Comparison of ENCODE assay signal across 11 cellular contexts in the genomic region with DNA sequence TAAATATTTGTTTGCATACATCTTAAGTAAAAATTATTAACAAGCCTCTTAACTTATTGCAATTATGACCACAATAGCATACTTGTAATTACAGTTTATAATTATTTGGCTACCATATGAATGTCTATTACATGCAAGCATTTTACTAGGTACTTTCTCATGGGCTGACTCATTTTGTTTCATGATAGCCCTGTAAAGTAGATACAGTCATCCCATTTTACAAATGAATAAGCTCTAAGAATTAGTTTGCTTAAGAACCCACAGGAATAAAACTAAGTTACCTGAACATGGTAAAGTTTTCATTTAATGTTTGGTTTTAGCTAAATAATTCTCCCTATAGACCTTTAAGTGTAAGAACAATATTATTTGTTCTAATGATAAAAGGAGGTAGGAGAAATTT.
"Had no signal": no experiment of that assay in that cellular context is flagged by ENCODE, and none has a peak within 500 bp of the region (broad histone marks: within the 10 kb centered on the region; RNA-seq: fewer than 3 reads in every experiment).

No MANE protein-coding gene starts in this region.

- H3K9ac ChIP-seq: GM23248 had no signal

- H3K27ac Mint-ChIP-seq: GM23338, HFFc6 had no signal

- H3K9me3 ChIP-seq: HAP-1 had no signal

- H3K4me2 ChIP-seq: GM23338 had no signal

- H3K27ac ChIP-seq: GM23248 had no signal

- DNase-seq: GM23248, GOT3, H7, H9, HCEC 1CT, HFFc6 had no signal

- H3K4me1 ChIP-seq: HAP-1 had no signal

- H3K4me3 ChIP-seq: GM23248, GM23338, HAP-1 had no signal

- H2AFZ ChIP-seq: GM23248, GM23338 had no signal

- H3K36me3 ChIP-seq: HAP-1 had no signal

- H3K4me3 Mint-ChIP-seq: GM23338, H9, HFFc6 had no signal

- FAIRE-seq: H1, H54 had no signal

- ATAC-seq: GM23338, HCT116 had no signal
